In genomic region chr16:678858-679807, GRCh38 we compare ENCODE assay signal across 8 cellular contexts. TPM values are rescaled to one million over a fixed set of nuclear protein-coding genes. Genes with fewer than 3 reads are reported as not detected.
DNase-seq lines count a peak whose midpoint lies in the region; ATAC-seq and TF ChIP-seq lines count a peak whose summit lies in the region.

No MANE protein-coding gene starts in this region.

- peaks cover 20% of the 10 kb centered on the region for H3K36me3 ChIP-seq in BJ (ENCODE audit: control insufficient read depth, insufficient read depth, low read length)

- intact Hi-C loops in activated T-helper 1 cell treated with anti-CD3 and anti-CD28 coated beads, Interleukin-12 subunit alpha, Interleukin-12 subunit beta, Interleukin-2, Interleukin-4 antibody, amounts not matched to agents 30 ng/mL and 10 ng/mL and 1 ng/mL, durations not matched to agents 14 hours and 24 hours and 36 hours (cut with micrococcal nuclease), result loop anchor here (1.0 kb wide), 4 partner anchors 19 to 90 kb away; partner anchors contain the start of genes METTL26 and WDR90

- CTCF ChIA-PET in BJ (lab: Yijun Ruan, JAX), result interaction anchor here (1.6 to 4.5 kb wide), 2 partner anchors 12 to 62 kb away, joined by 3 to 20 read pairs; partner anchors contain the start of genes CIAO3 and RHOT2

- H3K4me3 Mint-ChIP-seq in activated T-helper 1 cell treated with anti-CD3 and anti-CD28 coated beads, Interleukin-12 subunit alpha, Interleukin-12 subunit beta, Interleukin-2, Interleukin-4 antibody, amounts not matched to agents 30 ng/mL and 10 ng/mL and 1 ng/mL, durations not matched to agents 14 hours and 24 hours and 36 hours, result peak overlapping the region; percentile 79
- peak overlapping the region; percentile 91 for H3K4me3 Mint-ChIP-seq in neural crest cell

- no peaks in the 10 kb centered on the region for H3K9me3 Mint-ChIP-seq in activated T-helper 1 cell treated with anti-CD3 and anti-CD28 coated beads, Interleukin-12 subunit alpha, Interleukin-12 subunit beta, Interleukin-2, Interleukin-4 antibody, amounts not matched to agents 30 ng/mL and 10 ng/mL and 1 ng/mL, durations not matched to agents 14 hours and 24 hours and 36 hours
- H3K9me3 Mint-ChIP-seq in neural crest cell, result no peaks in the 10 kb centered on the region

- DNase-seq in BJ (ENCODE audit: low read depth) (no peak), GOT3 (lab: John Stamatoyannopoulos, UW) (peak; percentile 63), NCI-H526 treated with DMSO at 0.1 percent for 48 hours (lab: John Stamatoyannopoulos, UW) (peak; percentile 60), foreskin fibroblast (peak in 1 of 2 donors; percentile 74), neural crest cell (ENCODE audit: low read depth, low spot score) (peak; percentile 64), ureter (ENCODE audit: low spot score) (peak; percentile 77)
- peak; percentile 40 for DNase-seq in activated T-helper 1 cell treated with anti-CD3 and anti-CD28 coated beads, Interleukin-12 subunit alpha, Interleukin-12 subunit beta, Interleukin-2, Interleukin-4 antibody, amounts not matched to agents 30 ng/mL and 10 ng/mL and 1 ng/mL, durations not matched to agents 14 hours and 24 hours and 36 hours (ENCODE audit: low spot score)

- H3K27ac Mint-ChIP-seq in activated T-helper 1 cell treated with anti-CD3 and anti-CD28 coated beads, Interleukin-12 subunit alpha, Interleukin-12 subunit beta, Interleukin-2, Interleukin-4 antibody, amounts not matched to agents 30 ng/mL and 10 ng/mL and 1 ng/mL, durations not matched to agents 14 hours and 24 hours and 36 hours, result peak overlapping the region; percentile 58
- no peak overlapping the region for H3K27ac Mint-ChIP-seq in neural crest cell (ENCODE audit: unreplicated experiment)

- TF ChIP-seq CTCF in BJ (IDR thresholded peaks at IDR 0.05; ENCODE audit: insufficient read depth, low read depth, low read length) (no peak), foreskin fibroblast (IDR thresholded peaks at IDR 0.05; ENCODE audit: low read depth, low read length) (no peak), neural crest cell (conservative IDR thresholded peaks at IDR 0.05) (no peak)

- H3K36me3 Mint-ChIP-seq in activated T-helper 1 cell treated with anti-CD3 and anti-CD28 coated beads, Interleukin-12 subunit alpha, Interleukin-12 subunit beta, Interleukin-2, Interleukin-4 antibody, amounts not matched to agents 30 ng/mL and 10 ng/mL and 1 ng/mL, durations not matched to agents 14 hours and 24 hours and 36 hours (ENCODE audit: low read depth), result peaks cover 12% of the 10 kb centered on the region
- H3K36me3 Mint-ChIP-seq in neural crest cell (ENCODE audit: low read depth), result peaks cover 3% of the 10 kb centered on the region

- POLR2A ChIA-PET in BJ (lab: Charles Lee), result interaction anchor here (0.9 kb wide), 1 partner anchor 45 kb away, joined by 14 read pairs; no protein-coding TSS in a partner anchor

- peaks cover 5% of the 10 kb centered on the region for H3K4me1 Mint-ChIP-seq in activated T-helper 1 cell treated with anti-CD3 and anti-CD28 coated beads, Interleukin-12 subunit alpha, Interleukin-12 subunit beta, Interleukin-2, Interleukin-4 antibody, amounts not matched to agents 30 ng/mL and 10 ng/mL and 1 ng/mL, durations not matched to agents 14 hours and 24 hours and 36 hours (ENCODE audit: low read depth)
- peaks cover 22% of the 10 kb centered on the region for H3K4me1 Mint-ChIP-seq in neural crest cell

- H3K27me3 Mint-ChIP-seq in activated T-helper 1 cell treated with anti-CD3 and anti-CD28 coated beads, Interleukin-12 subunit alpha, Interleukin-12 subunit beta, Interleukin-2, Interleukin-4 antibody, amounts not matched to agents 30 ng/mL and 10 ng/mL and 1 ng/mL, durations not matched to agents 14 hours and 24 hours and 36 hours (ENCODE audit: insufficient read depth), result peaks cover 7% of the 10 kb centered on the region
- peaks cover 20% of the 10 kb centered on the region for H3K27me3 Mint-ChIP-seq in neural crest cell (ENCODE audit: low read depth)

- ATAC-seq in GM18519 (IDR thresholded peaks at IDR 0.05; ENCODE audit: low FRiP score, unreplicated experiment), result no peak

- H3K4me3 ChIP-seq in BJ (ENCODE audit: low read depth, low read length), result peak overlapping the region; percentile 50
- peak overlapping the region; percentile 49 to 65 for H3K4me3 ChIP-seq in foreskin fibroblast (ENCODE audit: low read depth in 1 of 2, low read length in 2 of 2)

- H3K27me3 ChIP-seq in BJ (ENCODE audit: control insufficient read depth, insufficient read depth, low read length), result no peaks in the 10 kb centered on the region

RNA-seq across cellular contexts. Expression of gene STUB1, which starts 1.1 kb away (rescaled TPM):
- polyA plus RNA-seq in BJ (2011; rRNA removed), result 75.9 and 148 TPM in 2 replicates
- 26.5 and 29.5 TPM in 2 replicates for polyA minus RNA-seq in BJ (2011; rRNA and poly(A)+ RNA removed)
- total RNA-seq in activated T-helper 1 cell treated with anti-CD3 and anti-CD28 coated beads, Interleukin-12 subunit alpha, Interleukin-12 subunit beta, Interleukin-2, Interleukin-4 antibody, amounts not matched to agents 30 ng/mL and 10 ng/mL and 1 ng/mL, durations not matched to agents 14 hours and 24 hours and 36 hours, result 94.0 and 95.4 TPM in 2 replicates
- 81.5 and 99.3 TPM in 2 replicates for total RNA-seq in neural crest cell
- total RNA-seq in ureter, result 118 TPM

RNA-seq across cellular contexts. Expression of gene RHBDL1, which starts 3.7 kb away (rescaled TPM):
- 0.74 and 1.3 TPM in 2 replicates for polyA plus RNA-seq in BJ (2011; rRNA removed)
- polyA minus RNA-seq in BJ (2011; rRNA and poly(A)+ RNA removed), result 0.21 and 0.33 TPM in 2 replicates
- total RNA-seq in activated T-helper 1 cell treated with anti-CD3 and anti-CD28 coated beads, Interleukin-12 subunit alpha, Interleukin-12 subunit beta, Interleukin-2, Interleukin-4 antibody, amounts not matched to agents 30 ng/mL and 10 ng/mL and 1 ng/mL, durations not matched to agents 14 hours and 24 hours and 36 hours, result 0.71 and 1.1 TPM in 2 replicates
- total RNA-seq in neural crest cell, result 3.0 and 3.1 TPM in 2 replicates
- 2.3 TPM for total RNA-seq in ureter

RNA-seq across cellular contexts. Expression of gene JMJD8, which starts 5.0 kb away (rescaled TPM):
- 54.8 and 91.8 TPM in 2 replicates for polyA plus RNA-seq in BJ (2011; rRNA removed)
- polyA minus RNA-seq in BJ (2011; rRNA and poly(A)+ RNA removed), result 19.1 and 22.7 TPM in 2 replicates
- 63.4 and 71.4 TPM in 2 replicates for total RNA-seq in activated T-helper 1 cell treated with anti-CD3 and anti-CD28 coated beads, Interleukin-12 subunit alpha, Interleukin-12 subunit beta, Interleukin-2, Interleukin-4 antibody, amounts not matched to agents 30 ng/mL and 10 ng/mL and 1 ng/mL, durations not matched to agents 14 hours and 24 hours and 36 hours
- 60.8 and 64.5 TPM in 2 replicates for total RNA-seq in neural crest cell
- total RNA-seq in ureter, result 63.4 TPM

RNA-seq across cellular contexts. Expression of gene WDR24, which starts 11.1 kb away (rescaled TPM):
- 2.2 and 3.7 TPM in 2 replicates for polyA plus RNA-seq in BJ (2011; rRNA removed)
- 2.4 and 2.8 TPM in 2 replicates for polyA minus RNA-seq in BJ (2011; rRNA and poly(A)+ RNA removed)
- 21.6 and 22.1 TPM in 2 replicates for total RNA-seq in activated T-helper 1 cell treated with anti-CD3 and anti-CD28 coated beads, Interleukin-12 subunit alpha, Interleukin-12 subunit beta, Interleukin-2, Interleukin-4 antibody, amounts not matched to agents 30 ng/mL and 10 ng/mL and 1 ng/mL, durations not matched to agents 14 hours and 24 hours and 36 hours
- total RNA-seq in neural crest cell (16.6 and 20.7 TPM in 2 replicates), ureter (10.4 TPM)

RNA-seq across cellular contexts. Expression of gene RHOT2, which starts 11.2 kb away (rescaled TPM):
- polyA plus RNA-seq in BJ (2011; rRNA removed), result 37.1 and 81.7 TPM in 2 replicates
- polyA minus RNA-seq in BJ (2011; rRNA and poly(A)+ RNA removed), result 20.6 and 37.4 TPM in 2 replicates
- total RNA-seq in activated T-helper 1 cell treated with anti-CD3 and anti-CD28 coated beads, Interleukin-12 subunit alpha, Interleukin-12 subunit beta, Interleukin-2, Interleukin-4 antibody, amounts not matched to agents 30 ng/mL and 10 ng/mL and 1 ng/mL, durations not matched to agents 14 hours and 24 hours and 36 hours, result 165 and 177 TPM in 2 replicates
- total RNA-seq in neural crest cell (171 and 189 TPM in 2 replicates), ureter (129 TPM)
